Comparison of ENCODE assay signal across 2 cellular contexts in genomic region chr15:67062365-67062985, GRCh38.
TF ChIP-seq lines count a peak whose summit lies in the region.

No MANE protein-coding gene starts in this region.

TF ChIP-seq in IMR-90, 13 proteins besides CTCF, POLR2A, EP300 and RAD21:
- TF ChIP-seq BHLHE40 (IDR thresholded peaks at IDR 0.05; ENCODE audit: low read depth, low read length) (no peak), NFE2L2 (IDR thresholded peaks at IDR 0.05; ENCODE audit: low read depth, low read length) (no peak), RFX5 (IDR thresholded peaks at IDR 0.05; ENCODE audit: low read depth, low read length) (no peak), CHD1 (IDR thresholded peaks at IDR 0.05; ENCODE audit: low read depth, low read length) (no peak)

TF ChIP-seq in H1, 55 proteins besides CTCF, POLR2A, EP300 and RAD21:
- TF ChIP-seq NANOG (IDR thresholded peaks at IDR 0.05; ENCODE audit: insufficient read depth, low read depth, low read length, poor library complexity, severe bottlenecking) = no peak
- no peak for TF ChIP-seq TAF1 (IDR thresholded peaks at IDR 0.05; ENCODE audit: low read depth, low read length)
- TF ChIP-seq CBX5 (IDR thresholded peaks at IDR 0.05; ENCODE audit: low read depth, low read length) = no peak
- TF ChIP-seq, protein P1, sequence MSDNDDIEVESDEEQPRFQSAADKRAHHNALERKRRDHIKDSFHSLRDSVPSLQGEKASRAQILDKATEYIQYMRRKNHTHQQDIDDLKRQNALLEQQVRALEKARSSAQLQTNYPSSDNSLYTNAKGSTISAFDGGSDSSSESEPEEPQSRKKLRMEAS (IDR thresholded peaks at IDR 0.05) = no peak
- no peak for TF ChIP-seq KDM5A (IDR thresholded peaks at IDR 0.05; ENCODE audit: low read length)
- no peak for TF ChIP-seq SAP30 (IDR thresholded peaks at IDR 0.05; ENCODE audit: insufficient read depth, insufficient replicate concordance, low read length)
- no peak for TF ChIP-seq RXRA (IDR thresholded peaks at IDR 0.05; ENCODE audit: insufficient read depth, low read depth, low read length)
- no peak for TF ChIP-seq RFX5 (IDR thresholded peaks at IDR 0.05; ENCODE audit: borderline replicate concordance, low read depth, low read length)
- no peak for TF ChIP-seq YY1 (IDR thresholded peaks at IDR 0.05; ENCODE audit: low read depth, low read length)
- no peak for TF ChIP-seq SRF (IDR thresholded peaks at IDR 0.05; ENCODE audit: low read depth, low read length)
- TF ChIP-seq SP2 (IDR thresholded peaks at IDR 0.05; ENCODE audit: low read length) = no peak
- TF ChIP-seq GTF2F1 (IDR thresholded peaks at IDR 0.05; ENCODE audit: borderline replicate concordance, low read depth, low read length) = no peak
- TF ChIP-seq SP4 (IDR thresholded peaks at IDR 0.05; ENCODE audit: low read length) = no peak
- no peak for TF ChIP-seq SP1 (IDR thresholded peaks at IDR 0.05; ENCODE audit: low read depth, low read length)
TF ChIP-seq in H1: peak in this region for 0.
